In the genomic region with DNA sequence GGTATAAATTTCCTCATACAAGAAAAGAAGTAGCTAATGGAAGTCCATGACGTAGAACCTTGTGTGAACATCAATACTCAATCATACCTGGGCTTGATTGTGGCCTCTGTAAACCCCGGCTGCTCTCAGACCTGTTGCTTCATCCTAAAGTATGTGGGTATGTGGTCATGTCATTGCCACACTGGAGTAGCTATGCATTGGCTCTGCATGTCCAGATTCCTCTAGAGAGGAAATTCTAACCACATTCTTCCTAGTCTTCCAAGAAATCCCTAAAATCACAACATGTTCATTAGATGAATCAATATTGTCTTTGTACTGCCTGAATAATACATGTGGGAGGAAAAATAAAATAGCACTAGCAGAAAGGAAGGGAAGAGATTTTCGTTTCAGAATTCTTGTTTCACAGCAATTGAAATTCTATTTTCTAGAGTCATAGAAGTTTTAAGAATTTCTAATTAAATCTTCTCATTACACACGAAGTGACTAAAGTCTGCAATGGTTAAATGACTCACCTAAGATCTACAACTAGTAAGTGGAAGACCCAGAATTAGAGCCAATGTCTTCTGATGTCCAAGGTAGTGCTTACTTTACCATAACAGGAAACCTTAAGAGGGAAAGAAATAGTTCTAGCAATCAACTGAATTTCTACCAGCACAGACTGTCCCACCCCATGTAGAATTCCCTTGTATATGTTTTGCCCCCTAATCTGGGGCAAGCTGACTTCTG, we compare ENCODE assay signal across 16 cellular contexts. TPM values are rescaled to one million over a fixed set of nuclear protein-coding genes. Genes with fewer than 3 reads are reported as not detected.
DNase-seq lines count a peak whose midpoint lies in the region; FAIRE-seq and TF ChIP-seq lines count a peak whose summit lies in the region.
"Had no signal": no experiment of that assay in that cellular context is flagged by ENCODE, and none has a peak within 500 bp of the region (broad histone marks: within the 10 kb centered on the region; RNA-seq: fewer than 3 reads in every experiment).

No MANE protein-coding gene starts in this region.

- H3K36me3 ChIP-seq in astrocyte (ENCODE audit: insufficient read depth, low read length) (no peaks in the 10 kb centered on the region), tibial artery (no peaks in the 10 kb centered on the region)
- H3K36me3 ChIP-seq: breast epithelium, transverse colon had no signal

- TF ChIP-seq CTCF in HL-60 (IDR thresholded peaks at IDR 0.05; ENCODE audit: insufficient read depth, low read length) (no peak), astrocyte (IDR thresholded peaks at IDR 0.05; ENCODE audit: insufficient read depth, low read depth, low read length) (no peak), tibial artery (IDR thresholded peaks at IDR 0.05) (no peak)

- peak overlapping the region; percentile 63 for H3K4me2 ChIP-seq in astrocyte (ENCODE audit: low read length)

- peak overlapping the region; percentile 28 for H3K27ac Mint-ChIP-seq in astrocyte (ENCODE audit: unreplicated experiment)
- no peak overlapping the region for H3K27ac Mint-ChIP-seq in activated CD4-positive, alpha-beta T cell treated with anti-CD3 and anti-CD28 coated beads, Interleukin-2, amount 10 ng/mL, durations not matched to agents 24 days and 14 days
- H3K27ac Mint-ChIP-seq: activated T-helper 17 cell treated with anti-CD3 and anti-CD28 coated beads, Interleukin-2, amount 50 U/mL, for 72 hours; immature natural killer cell; T-helper 1 cell treated with Interleukin-12 subunit alpha and Interleukin-12 subunit beta and Interleukin-4 antibody, amounts not matched to agents 30 μg/mL and 1 μg/mL, for 36 hours had no signal

- H3K4me1 Mint-ChIP-seq in astrocyte (ENCODE audit: low read depth, unreplicated experiment), result peaks cover 19% of the 10 kb centered on the region
- H3K4me1 Mint-ChIP-seq in activated CD4-positive, alpha-beta T cell treated with anti-CD3 and anti-CD28 coated beads, Interleukin-2, amount 10 ng/mL, durations not matched to agents 24 days and 14 days, result no peaks in the 10 kb centered on the region
- H3K4me1 Mint-ChIP-seq: activated T-helper 17 cell treated with anti-CD3 and anti-CD28 coated beads, Interleukin-2, amount 50 U/mL, for 72 hours; immature natural killer cell had no signal

- no peaks in the 10 kb centered on the region for H4K20me1 ChIP-seq in astrocyte (ENCODE audit: insufficient read depth, low read length)

- H3K4me3 ChIP-seq in HL-60 (replicated peaks; ENCODE audit: insufficient read depth, low read length) (no peak overlapping the region), astrocyte (ENCODE audit: insufficient read depth, low read depth, low read length) (peak overlapping the region; percentile 8), tibial artery (no peak overlapping the region)
- H3K4me3 ChIP-seq: breast epithelium, skin epidermis, transverse colon had no signal

- no peaks in the 10 kb centered on the region for H3K79me2 ChIP-seq in astrocyte (ENCODE audit: insufficient read depth, low read length)

- no peaks in the 10 kb centered on the region for H3K9me3 Mint-ChIP-seq in astrocyte (ENCODE audit: unreplicated experiment)
- H3K9me3 Mint-ChIP-seq in activated CD4-positive, alpha-beta T cell treated with anti-CD3 and anti-CD28 coated beads, Interleukin-2, amount 10 ng/mL, durations not matched to agents 24 days and 14 days, result no peaks in the 10 kb centered on the region
- H3K9me3 Mint-ChIP-seq: activated T-helper 17 cell treated with anti-CD3 and anti-CD28 coated beads, Interleukin-2, amount 50 U/mL, for 72 hours; immature natural killer cell; T-helper 1 cell treated with Interleukin-12 subunit alpha and Interleukin-12 subunit beta and Interleukin-4 antibody, amounts not matched to agents 30 μg/mL and 1 μg/mL, for 36 hours had no signal

- H3K36me3 Mint-ChIP-seq in astrocyte (ENCODE audit: low read depth, unreplicated experiment), result no peaks in the 10 kb centered on the region
- H3K36me3 Mint-ChIP-seq in activated CD4-positive, alpha-beta T cell treated with anti-CD3 and anti-CD28 coated beads, Interleukin-2, amount 10 ng/mL, durations not matched to agents 24 days and 14 days (ENCODE audit: low read depth), result no peaks in the 10 kb centered on the region
- H3K36me3 Mint-ChIP-seq: immature natural killer cell had no signal

- H3K9me3 ChIP-seq in astrocyte (ENCODE audit: insufficient read depth, low read depth, low read length) (no peaks in the 10 kb centered on the region), tibial artery (no peaks in the 10 kb centered on the region)
- H3K9me3 ChIP-seq: breast epithelium, transverse colon had no signal

- H3K27me3 ChIP-seq in HL-60 (ENCODE audit: insufficient read depth, poor library complexity, severe bottlenecking) (peaks cover 3% of the 10 kb centered on the region), astrocyte (ENCODE audit: insufficient read depth, low read length) (no peaks in the 10 kb centered on the region), tibial artery (no peaks in the 10 kb centered on the region)
- H3K27me3 ChIP-seq: breast epithelium had no signal

- H3K4me1 ChIP-seq in astrocyte (ENCODE audit: insufficient read depth, low read length), result peaks cover 37% of the 10 kb centered on the region
- H3K4me1 ChIP-seq in tibial artery, result peaks cover 6 to 60% (median 33%) of the 10 kb centered on the region in 4 donors
- H3K4me1 ChIP-seq: breast epithelium, transverse colon had no signal

- H3K4me3 Mint-ChIP-seq in astrocyte (ENCODE audit: unreplicated experiment), result no peak overlapping the region
- no peak overlapping the region for H3K4me3 Mint-ChIP-seq in activated CD4-positive, alpha-beta T cell treated with anti-CD3 and anti-CD28 coated beads, Interleukin-2, amount 10 ng/mL, durations not matched to agents 24 days and 14 days
- H3K4me3 Mint-ChIP-seq: activated T-helper 17 cell treated with anti-CD3 and anti-CD28 coated beads, Interleukin-2, amount 50 U/mL, for 72 hours; immature natural killer cell; T-helper 1 cell treated with Interleukin-12 subunit alpha and Interleukin-12 subunit beta and Interleukin-4 antibody, amounts not matched to agents 30 μg/mL and 1 μg/mL, for 36 hours had no signal

- no peaks in the 10 kb centered on the region for H3K27me3 Mint-ChIP-seq in astrocyte (ENCODE audit: low read depth, unreplicated experiment)
- peaks cover 7% of the 10 kb centered on the region for H3K27me3 Mint-ChIP-seq in activated CD4-positive, alpha-beta T cell treated with anti-CD3 and anti-CD28 coated beads, Interleukin-2, amount 10 ng/mL, durations not matched to agents 24 days and 14 days

- H2AFZ ChIP-seq in astrocyte (ENCODE audit: low read depth, low read length), result no peak overlapping the region

- DNase-seq in HL-60 (ENCODE audit: low read depth in 1 of 2, low spot score in 1 of 2), result peak; percentile 16 to 22
- DNase-seq in astrocyte (ENCODE audit: low read depth), result peak; percentile 98
- peak; percentile 16 for DNase-seq in foreskin melanocyte
- no peak for DNase-seq in tibial artery
- no peak for DNase-seq in NCI-H2227 (lab: John Stamatoyannopoulos, UW; ENCODE audit: unreplicated experiment)
- no peak for DNase-seq in G401 (ENCODE audit: low spot score)
- DNase-seq in activated CD4-positive, alpha-beta T cell treated with anti-CD3 and anti-CD28 coated beads, Interleukin-2, amount 10 ng/mL, durations not matched to agents 24 days and 14 days, result no peak
- DNase-seq: erythroblast, immature natural killer cell, NCI-H2107, transverse colon had no signal

- H3K27ac ChIP-seq in HL-60 (replicated peaks) (no peak overlapping the region), astrocyte (ENCODE audit: low read depth, low read length) (peak overlapping the region; percentile 73), tibial artery (peak overlapping the region; percentile 77 to 78)
- H3K27ac ChIP-seq: skin epidermis, transverse colon had no signal

- in situ Hi-C loops in G401 (cut with HindIII; ENCODE audit: low sequenced_read_pairs), result no loop called here

- H3K9ac ChIP-seq in astrocyte (ENCODE audit: low read length), result peak overlapping the region; percentile 50

- peak; percentile 99 for FAIRE-seq in astrocyte (lab: Jason Lieb, UNC)
- FAIRE-seq: GM12891 had no signal

- intact Hi-C loops in tibial artery (cut with DNase I; ENCODE audit: low total_unique reads), result no loop called here
- intact Hi-C loops in activated CD4-positive, alpha-beta T cell treated with anti-CD3 and anti-CD28 coated beads, Interleukin-2, amount 10 ng/mL, durations not matched to agents 24 days and 14 days (cut with micrococcal nuclease), result no loop called here

RNA-seq across cellular contexts. Expression of a gene that starts 28.0 kb away (rescaled TPM):
- total RNA-seq in astrocyte, result not detected in 2 replicates
- not detected in 2 replicates for total RNA-seq in G401 (2014; rRNA removed; shearing (Covaris generic))
- total RNA-seq in activated CD4-positive, alpha-beta T cell treated with anti-CD3 and anti-CD28 coated beads, Interleukin-2, amount 10 ng/mL, durations not matched to agents 24 days and 14 days, result not detected in 2 replicates
- total RNA-seq: activated T-helper 17 cell treated with anti-CD3 and anti-CD28 coated beads, Interleukin-2, amount 50 U/mL, for 72 hours; transverse colon had no signal

Comparison
In these comparisons a context has a peak if more than half of its experiments do, and no peak if none do; other contexts are left out.
1. DNase-seq: peak in HL-60 (2 of 2), astrocyte (single experiment) and foreskin melanocyte (single experiment); none in tibial artery (0 of 2), NCI-H2227 (single experiment), G401 (single experiment) and activated CD4-positive, alpha-beta T cell treated with anti-CD3 and anti-CD28 coated beads, Interleukin-2, amount 10 ng/mL, durations not matched to agents 24 days and 14 days (single experiment).